ENCODE assay signal across 25 cellular contexts in the genomic region with DNA sequence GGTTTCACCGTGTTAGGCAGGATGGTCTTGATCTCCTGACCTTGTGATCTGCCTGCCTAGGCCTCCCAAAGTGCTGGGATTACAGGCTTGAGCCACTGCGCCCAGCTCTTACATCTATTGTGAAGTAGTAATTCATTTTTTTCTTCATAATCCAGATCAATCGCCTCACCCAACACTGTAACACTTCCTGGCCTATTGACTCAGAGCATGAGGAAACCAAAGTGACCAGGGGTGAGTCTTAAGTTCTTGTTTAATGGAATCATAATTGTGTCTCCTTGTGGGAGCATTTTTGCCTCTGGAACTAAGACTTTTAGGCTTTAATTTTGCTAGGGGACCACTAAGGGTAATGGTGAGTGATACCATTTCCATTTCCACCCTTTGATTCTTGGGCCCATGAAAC. TPM values are rescaled to one million over a fixed set of nuclear protein-coding genes. Genes with fewer than 3 reads are reported as not detected.
A peak's percentile ranks its signal among the peaks of the same experiment; 100 is the strongest.
DNase-seq lines count a peak whose midpoint lies in the region; ATAC-seq, FAIRE-seq and TF ChIP-seq lines count a peak whose summit lies in the region.
"Had no signal": no experiment of that assay in that cellular context is flagged by ENCODE, and none has a peak within 500 bp of the region (broad histone marks: within the 10 kb centered on the region; RNA-seq: fewer than 3 reads in every experiment).

No MANE protein-coding gene starts in this region.

- no peak for ATAC-seq in GM18867 (IDR thresholded peaks at IDR 0.05; ENCODE audit: unreplicated experiment)
- ATAC-seq: Right ventricle myocardium inferior had no signal

- H3K4me3 ChIP-seq in epithelial cell of esophagus (ENCODE audit: low read length): no peak overlapping the region
- H3K4me3 ChIP-seq: BLaER1 treated with 17β-estradiol and CSF1 and Interleukin-3, amounts not matched to agents 10 nM and 100 nM; PC-9; SJCRH30 had no signal

- no peak for TF ChIP-seq CTCF in epithelial cell of esophagus (IDR thresholded peaks at IDR 0.05; ENCODE audit: insufficient read depth, low read depth, low read length, missing control alignments)

- no peak for FAIRE-seq in GM19239 (lab: Jason Lieb, UNC)
- FAIRE-seq: A204.1, D721Med, G401.6 had no signal

- DNase-seq in ELR (ENCODE audit: low read depth) (peak; percentile 55), MV-4-11 (lab: John Stamatoyannopoulos, UW) (peak; percentile 13), epithelial cell of esophagus (ENCODE audit: low read depth) (peak; percentile 32), kidney tubule cell (ENCODE audit: low spot score) (peak; percentile 8), GM19239 (ENCODE audit: insufficient read length, low spot score) (no peak), A172 (ENCODE audit: low spot score) (no peak)
- DNase-seq: AML-193; CD4-positive, alpha-beta T cell; H7; Karpas-422; NCI-H1105; NCI-H146; NCI-H2029; NCI-H446; NCI-H524 treated with DMSO at 0.1 percent for 48 hours; NCI-H82; NK-92 treated with Interleukin-12 subunit alpha and Interleukin-12 subunit beta, amount 100 ng/mL, for 24 hours; PC-9; SJCRH30 had no signal

RNA-seq across cellular contexts. Expression of gene TNFSF18, which starts 27.4 kb away (rescaled TPM):
- 0.12 and 0.24 TPM in 2 replicates for total RNA-seq in A172 (2014; rRNA removed; shearing (Covaris generic))
- total RNA-seq: CD4-positive, alpha-beta T cell; H7; Right ventricle myocardium inferior; SJCRH30 had no signal

Comparison
In these comparisons a context has a peak if more than half of its experiments do, and no peak if none do; other contexts are left out.
1. DNase-seq: peak in ELR (single experiment), MV-4-11 (single experiment), epithelial cell of esophagus (single experiment) and kidney tubule cell (single experiment); none in GM19239 (single experiment) and A172 (single experiment).